20 cellular contexts compared by ENCODE assay signal in genomic region chr1:215728206-215728605, GRCh38.
DNase-seq lines count a peak whose midpoint lies in the region; ATAC-seq, FAIRE-seq and TF ChIP-seq lines count a peak whose summit lies in the region.
"Had no signal": no experiment of that assay in that cellular context is flagged by ENCODE, and none has a peak within 500 bp of the region (broad histone marks: within the 10 kb centered on the region; RNA-seq: fewer than 3 reads in every experiment).

No MANE protein-coding gene starts in this region.

- no peak overlapping the region for H2BK20ac ChIP-seq in IMR-90 (ENCODE audit: low read depth, low read length)
- H2BK20ac ChIP-seq in H1 (ENCODE audit: low read length), result no peak overlapping the region

- no peaks in the 10 kb centered on the region for H3K36me3 ChIP-seq in IMR-90 (ENCODE audit: control insufficient read depth, insufficient read depth, low read length)
- no peaks in the 10 kb centered on the region for H3K36me3 ChIP-seq in H1 (ENCODE audit: control insufficient read depth in 2 of 4, insufficient read depth in 4 of 4, low read length in 3 of 4)
- no peaks in the 10 kb centered on the region for H3K36me3 ChIP-seq in smooth muscle cell (ENCODE audit: low read depth)
- H3K36me3 ChIP-seq in vagina, result no peaks in the 10 kb centered on the region

- H3K4me1 ChIP-seq in IMR-90 (ENCODE audit: control insufficient read depth, insufficient read depth, low read length) (no peaks in the 10 kb centered on the region), H1 (replicated peaks in 1 of 4; ENCODE audit: control insufficient read depth in 3 of 4, insufficient read depth in 4 of 4, low read length in 3 of 4) (no peaks in the 10 kb centered on the region), smooth muscle cell (ENCODE audit: low read depth) (no peaks in the 10 kb centered on the region), vagina (no peaks in the 10 kb centered on the region)

- H4K5ac ChIP-seq in IMR-90 (ENCODE audit: low read depth, low read length) (no peak overlapping the region), H1 (ENCODE audit: insufficient read length, low read depth, low read length) (no peak overlapping the region)

- no peak overlapping the region for H3K4me2 ChIP-seq in IMR-90 (ENCODE audit: low read depth, low read length)
- no peak overlapping the region for H3K4me2 ChIP-seq in H1 (ENCODE audit: insufficient read depth in 1 of 2, low read depth in 2 of 2, low read length in 2 of 2)
- no peak overlapping the region for H3K4me2 ChIP-seq in smooth muscle cell

- no peak overlapping the region for H2BK12ac ChIP-seq in H1 (ENCODE audit: low read depth, low read length)

- H4K20me1 ChIP-seq in IMR-90 (ENCODE audit: insufficient read depth, low read length), result no peaks in the 10 kb centered on the region
- no peaks in the 10 kb centered on the region for H4K20me1 ChIP-seq in H1 (replicated peaks in 1 of 2; ENCODE audit: control insufficient read depth in 1 of 2, insufficient read depth in 2 of 2, low read length in 2 of 2)
- no peaks in the 10 kb centered on the region for H4K20me1 ChIP-seq in smooth muscle cell (ENCODE audit: low read depth)

- H3K18ac ChIP-seq in IMR-90 (ENCODE audit: low read depth, low read length) (no peak overlapping the region), H1 (ENCODE audit: extremely low read depth, low read length) (no peak overlapping the region)

- intact Hi-C loops in IMR-90 (cut with micrococcal nuclease) (no loop called here), vagina (cut with DNase I) (no loop called here)

- no peak for TF ChIP-seq EP300 in H1 (IDR thresholded peaks at IDR 0.05; ENCODE audit: borderline replicate concordance in 1 of 2, low read depth in 2 of 2, low read length in 2 of 2)

- H4K91ac ChIP-seq in IMR-90 (ENCODE audit: insufficient read depth, low read depth, low read length), result no peak overlapping the region
- H4K91ac ChIP-seq in H1 (replicated peaks; ENCODE audit: insufficient read length, low read length), result no peak overlapping the region

- WGBS in IMR-90 (ENCODE audit: extremely low coverage in 2 of 2, insufficient read length in 1 of 2), 2 experiments, result no CpG with 5 or more reads among the region's 3 CpGs
- 90% methylated on average over 3 of the region's 3 CpGs; no CpG with 5 or more reads in 1 of the 2 experiments for WGBS in H1 (ENCODE audit: extremely low coverage in 1 of 2, insufficient coverage in 1 of 2, insufficient read length in 1 of 2, insufficient replicate concordance in 2 of 2, low coverage in 1 of 2, low lambda C conversion rate in 2 of 2, missing lambda C conversion rate in 1 of 2), 2 experiments
- 38% methylated on average over 3 of the region's 3 CpGs for WGBS in smooth muscle cell (ENCODE audit: low lambda C conversion rate)

- dilution Hi-C loops in IMR-90 (cut with HindIII; ENCODE audit: low sequenced_read_pairs, unreplicated experiment), result no loop called here

- H3K9me3 ChIP-seq in IMR-90 (ENCODE audit: control insufficient read depth, insufficient read depth, low read length), result no peaks in the 10 kb centered on the region
- no peaks in the 10 kb centered on the region for H3K9me3 ChIP-seq in H1 (ENCODE audit: insufficient read depth in 2 of 2, low read depth in 1 of 2, low read length in 1 of 2)
- no peaks in the 10 kb centered on the region for H3K9me3 ChIP-seq in smooth muscle cell (replicated peaks; ENCODE audit: low read depth)
- H3K9me3 ChIP-seq in vagina, result no peaks in the 10 kb centered on the region

- CTCF ChIA-PET in IMR-90 (lab: Yijun Ruan, JAX), result interaction anchor here (0.7 kb wide), 1 partner anchor 10 kb away, joined by 3 read pairs; no protein-coding TSS in a partner anchor
- CTCF ChIA-PET in H1 (lab: Charles Lee; ENCODE audit: partially characterized antibody), result interaction anchor here (0.6 to 2.6 kb wide), 4 partner anchors 16 to 979 kb away, joined by 3 to 10 read pairs (median 4); no protein-coding TSS in a partner anchor

- no peak overlapping the region for H3K4me3 ChIP-seq in IMR-90 (ENCODE audit: insufficient read depth, low read depth, low read length)
- no peak overlapping the region for H3K4me3 ChIP-seq in H1 (ENCODE audit: extremely low read depth in 1 of 4, insufficient read depth in 2 of 4, low read depth in 3 of 4, low read length in 4 of 4)
- no peak overlapping the region for H3K4me3 ChIP-seq in smooth muscle cell
- H3K4me3 ChIP-seq in vagina, result no peak overlapping the region

- no peak overlapping the region for H4K8ac ChIP-seq in IMR-90 (ENCODE audit: low read depth in 2 of 2, low read length in 2 of 2)
- no peak overlapping the region for H4K8ac ChIP-seq in H1 (ENCODE audit: extremely low read depth, insufficient read depth, low read length)

- H2BK5ac ChIP-seq in IMR-90 (ENCODE audit: low read depth, low read length, poor library complexity, severe bottlenecking), result no peak overlapping the region
- no peak overlapping the region for H2BK5ac ChIP-seq in H1 (ENCODE audit: low read depth, low read length)

- TF ChIP-seq CTCF in IMR-90 (conservative IDR thresholded peaks at IDR 0.05; ENCODE audit: low read depth, low read length) (no peak), H1 (IDR thresholded peaks at IDR 0.05; ENCODE audit: control extremely low read depth in 1 of 3, insufficient read depth in 1 of 3, low read depth in 1 of 3, low read length in 3 of 3) (no peak), smooth muscle cell (IDR thresholded peaks at IDR 0.05; ENCODE audit: borderline replicate concordance, insufficient read depth, poor library complexity, severe bottlenecking) (no peak), vagina (IDR thresholded peaks at IDR 0.05) (no peak)

- H2AK5ac ChIP-seq in IMR-90 (ENCODE audit: low read depth, low read length) (no peak overlapping the region), H1 (ENCODE audit: low read depth, low read length) (no peak overlapping the region)

- TF ChIP-seq RAD21 in IMR-90 (IDR thresholded peaks at IDR 0.05; ENCODE audit: low read length), result no peak
- TF ChIP-seq RAD21 in H1 (IDR thresholded peaks at IDR 0.05 in 1 of 2, conservative IDR thresholded peaks at IDR 0.05 in 1 of 2; ENCODE audit: low read depth in 2 of 2, low read length in 2 of 2), result no peak

- no peak overlapping the region for H2AK9ac ChIP-seq in IMR-90 (replicated peaks; ENCODE audit: low read depth, low read length, poor library complexity)

- H3K14ac ChIP-seq in IMR-90 (replicated peaks; ENCODE audit: low read depth, low read length) (0 out of 2 replicates have a peak overlapping the region, but pooled peaks have one; percentile 53), H1 (ENCODE audit: insufficient read length) (no peak overlapping the region)

- no peak for FAIRE-seq in H1 (lab: Jason Lieb, UNC)
- FAIRE-seq: A204.1, G401.6, GM12891, GM19239, HepG2, HTR-8/SVneo had no signal

- no peaks in the 10 kb centered on the region for H3K9me1 ChIP-seq in IMR-90 (ENCODE audit: insufficient read depth, low read length)

- BruUV-seq in IMR-90 (replicated peaks; lab: Mats Ljungman, UMichigan), result no TSS peak

- no peaks in the 10 kb centered on the region for H3K27me3 ChIP-seq in IMR-90 (ENCODE audit: control insufficient read depth, insufficient read depth, low read length)
- no peaks in the 10 kb centered on the region for H3K27me3 ChIP-seq in H1 (replicated peaks in 1 of 4; ENCODE audit: control insufficient read depth in 3 of 4, extremely low read depth in 1 of 4, insufficient read depth in 3 of 4, low read length in 3 of 4)
- no peaks in the 10 kb centered on the region for H3K27me3 ChIP-seq in smooth muscle cell (ENCODE audit: low read depth)
- no peaks in the 10 kb centered on the region for H3K27me3 ChIP-seq in vagina

- DNase-seq in IMR-90 (no peak), H1 (ENCODE audit: low read depth in 1 of 2, low spot score in 2 of 2) (no peak), myocyte (ENCODE audit: low read depth) (peak; percentile 55), smooth muscle cell (lab: John Stamatoyannopoulos, UW; ENCODE audit: unreplicated experiment) (no peak), vagina (ENCODE audit: extremely low spot score in 2 of 2) (no peak)
- DNase-seq in activated CD4-positive, alpha-beta T cell treated with anti-CD3 and anti-CD28 coated beads, Interleukin-2, amount 50 U/mL, for 48 hours, result no peak
- no peak for DNase-seq in stimulated activated CD4-positive, alpha-beta T cell treated with anti-CD3 and anti-CD28 coated beads, Interleukin-1b, Interleukin-23, amount 100 ng/mL, for 48 hours
- DNase-seq: C1 segment of cervical spinal cord; Calu3; CD4-positive, alpha-beta T cell; DMS79; EL; HCEC 1CT; HFFc6 had no signal

- H3K27ac ChIP-seq in IMR-90 (ENCODE audit: insufficient read depth, low read length), result no peak overlapping the region; the same call in 1 of the 2 replicates
- no peak overlapping the region for H3K27ac ChIP-seq in H1 (ENCODE audit: low read depth, low read length)
- no peak overlapping the region for H3K27ac ChIP-seq in smooth muscle cell (ENCODE audit: low read depth)
- H3K27ac ChIP-seq in vagina, result no peak overlapping the region

- peak overlapping the region; percentile 67 for H2AFZ ChIP-seq in IMR-90 (replicated peaks; ENCODE audit: low read length, poor library complexity)
- H2AFZ ChIP-seq in H1 (ENCODE audit: low read length), result 0 out of 2 replicates have a peak overlapping the region, but pooled peaks have one; percentile 25
- H2AFZ ChIP-seq in smooth muscle cell (ENCODE audit: low read depth), result peak overlapping the region; percentile 17

- H3F3A ChIP-seq in smooth muscle cell (ENCODE audit: low read depth), result no peaks in the 10 kb centered on the region

- H3K23ac ChIP-seq in IMR-90 (ENCODE audit: low read depth, low read length) (no peak overlapping the region), H1 (ENCODE audit: insufficient read length) (no peak overlapping the region)

- in situ Hi-C loops in IMR-90 (cut with MboI; ENCODE audit: low sequenced_read_pairs), result no loop called here

- H2BK120ac ChIP-seq in IMR-90 (ENCODE audit: low read depth, low read length) (0 out of 2 replicates have a peak overlapping the region, but pooled peaks have one; percentile 19), H1 (replicated peaks; ENCODE audit: low read depth, low read length) (no peak overlapping the region)

- H3K23me2 ChIP-seq in H1 (ENCODE audit: low read depth, low read length), result no peaks in the 10 kb centered on the region

- TF ChIP-seq POLR2A in IMR-90 (IDR thresholded peaks at IDR 0.05; ENCODE audit: low read depth, low read length) (no peak), H1 (IDR thresholded peaks at IDR 0.05; ENCODE audit: control extremely low read depth in 1 of 2, low read depth in 2 of 2, low read length in 2 of 2) (no peak), vagina (IDR thresholded peaks at IDR 0.05) (no peak)

- ATAC-seq in IMR-90 (ENCODE audit: low read depth), result no peak
- ATAC-seq: HepG2 had no signal

- POLR2A ChIA-PET in IMR-90 (lab: Charles Lee; ENCODE audit: unreplicated experiment), result no interaction called here
- POLR2A ChIA-PET in H1 (lab: Charles Lee; ENCODE audit: partially characterized antibody), result no interaction called here

- H3K79me2 ChIP-seq in H1 (ENCODE audit: control insufficient read depth in 1 of 2, insufficient read depth in 2 of 2, low read length in 2 of 2), result no peaks in the 10 kb centered on the region
- no peaks in the 10 kb centered on the region for H3K79me2 ChIP-seq in smooth muscle cell (ENCODE audit: low read depth)

- H3K79me1 ChIP-seq in IMR-90 (ENCODE audit: low read depth in 1 of 2, low read length in 2 of 2) (no peaks in the 10 kb centered on the region), H1 (ENCODE audit: low read depth, low read length) (no peaks in the 10 kb centered on the region)

- H2BK15ac ChIP-seq in IMR-90 (ENCODE audit: low read depth, low read length) (0 out of 3 replicates have a peak overlapping the region, but pooled peaks have one; percentile 13), H1 (ENCODE audit: low read length) (no peak overlapping the region)

- H3K9ac ChIP-seq in IMR-90 (ENCODE audit: low read depth, low read length), result no peak overlapping the region
- H3K9ac ChIP-seq in H1 (replicated peaks in 1 of 4; ENCODE audit: extremely low read depth in 1 of 4, low read depth in 3 of 4, low read length in 3 of 4), result no peak overlapping the region
- H3K9ac ChIP-seq in smooth muscle cell (ENCODE audit: low read depth), result no peak overlapping the region

- H3K4ac ChIP-seq in IMR-90 (ENCODE audit: low read depth, low read length) (0 out of 2 replicates have a peak overlapping the region, but pooled peaks have one; percentile 2), H1 (replicated peaks; ENCODE audit: insufficient read length, low read depth, low read length) (no peak overlapping the region)

- no peak overlapping the region for H3K56ac ChIP-seq in IMR-90 (ENCODE audit: extremely low read depth, insufficient read depth, low read length)
- no peak overlapping the region for H3K56ac ChIP-seq in H1 (replicated peaks; ENCODE audit: insufficient read length, low read depth, low read length)

Comparison
In these comparisons a context has a peak if more than half of its experiments do, and no peak if none do; other contexts are left out.
1. H2AFZ ChIP-seq: peak in every context shown above with its lines; median percentile 67 in IMR-90; 25 in H1; 17 in smooth muscle cell.